ENCODE assay signal across 10 cellular contexts in genomic region chr1:32759997-32760623, GRCh38. TPM values are rescaled to one million over a fixed set of nuclear protein-coding genes. Genes with fewer than 3 reads are reported as not detected.
DNase-seq lines count a peak whose midpoint lies in the region; ATAC-seq and TF ChIP-seq lines count a peak whose summit lies in the region.
"Had no signal": no experiment of that assay in that cellular context is flagged by ENCODE, and none has a peak within 500 bp of the region (broad histone marks: within the 10 kb centered on the region; RNA-seq: fewer than 3 reads in every experiment).

No MANE protein-coding gene starts in this region.

- H3K36me3 ChIP-seq in kidney epithelial cell (ENCODE audit: control insufficient read depth, insufficient read depth, low read length) (no peaks in the 10 kb centered on the region), thymus (ENCODE audit: control insufficient read depth, insufficient read depth) (no peaks in the 10 kb centered on the region)
- H3K36me3 ChIP-seq: thoracic aorta had no signal

- H3K4me1 ChIP-seq in thymus (ENCODE audit: control insufficient read depth, insufficient read depth, low read length) = peaks cover 9% of the 10 kb centered on the region

- TF ChIP-seq CTCF in kidney epithelial cell (IDR thresholded peaks at IDR 0.05; ENCODE audit: insufficient read depth, low read length, poor library complexity, severe bottlenecking) = no peak

- no peak for DNase-seq in activated CD4-positive, alpha-beta T cell treated with anti-CD3 and anti-CD28 coated beads, Interleukin-2, amount 10 ng/mL, durations not matched to agents 24 days and 14 days
- DNase-seq in activated CD4-positive, alpha-beta T cell treated with anti-CD3 and anti-CD28 coated beads, Interleukin-2, amount 50 U/mL, for 4 hours = no peak
- DNase-seq in activated naive CD8-positive, alpha-beta T cell treated with anti-CD3 and anti-CD28 coated beads, Interleukin-2, amount 10 ng/mL, durations not matched to agents 7 days and 5 days = no peak
- DNase-seq in kidney epithelial cell (ENCODE audit: low read depth) (peak; percentile 86), head of caudate nucleus (no peak)
- DNase-seq in stimulated activated naive CD4-positive, alpha-beta T cell (lab: John Stamatoyannopoulos, UW) = no peak
- DNase-seq: activated T-cell treated with anti-CD3 and anti-CD28 coated beads, Interleukin-2, amount 50 U/mL, for 72 hours had no signal

- H3K4me3 ChIP-seq in kidney epithelial cell (ENCODE audit: low read depth, low read length) (no peak overlapping the region), thymus (ENCODE audit: low read length) (no peak overlapping the region)
- H3K4me3 ChIP-seq: thoracic aorta had no signal

- no peak overlapping the region for H3K4me3 Mint-ChIP-seq in activated CD4-positive, alpha-beta T cell treated with anti-CD3 and anti-CD28 coated beads, Interleukin-2, amount 10 ng/mL, durations not matched to agents 24 days and 14 days
- no peak overlapping the region for H3K4me3 Mint-ChIP-seq in activated naive CD8-positive, alpha-beta T cell treated with anti-CD3 and anti-CD28 coated beads, Interleukin-2, amount 10 ng/mL, durations not matched to agents 7 days and 5 days

- H3K27me3 Mint-ChIP-seq in activated CD4-positive, alpha-beta T cell treated with anti-CD3 and anti-CD28 coated beads, Interleukin-2, amount 10 ng/mL, durations not matched to agents 24 days and 14 days = peaks cover 16% of the 10 kb centered on the region
- H3K27me3 Mint-ChIP-seq in activated naive CD8-positive, alpha-beta T cell treated with anti-CD3 and anti-CD28 coated beads, Interleukin-2, amount 10 ng/mL, durations not matched to agents 7 days and 5 days = peaks cover 13% of the 10 kb centered on the region

- intact Hi-C loops in activated CD4-positive, alpha-beta T cell treated with anti-CD3 and anti-CD28 coated beads, Interleukin-2, amount 10 ng/mL, durations not matched to agents 24 days and 14 days (cut with micrococcal nuclease) = no loop called here
- intact Hi-C loops in head of caudate nucleus (cut with DNase I) = no loop called here

- 92% methylated on average over 14 of the region's 14 CpGs for WGBS in thymus

- POLR2A ChIA-PET in activated naive CD8-positive, alpha-beta T cell treated with anti-CD3 and anti-CD28 coated beads, Interleukin-2, amount 10 ng/mL, durations not matched to agents 7 days and 5 days (lab: Charles Lee) = no interaction called here

- H3K27me3 ChIP-seq in kidney epithelial cell (ENCODE audit: control insufficient read depth, insufficient read depth, low read length) = no peaks in the 10 kb centered on the region
- no peaks in the 10 kb centered on the region for H3K27me3 ChIP-seq in thymus (ENCODE audit: control insufficient read depth, insufficient read depth)

- H3K27ac ChIP-seq in thymus (ENCODE audit: low read depth) = peak overlapping the region; percentile 85
- H3K27ac ChIP-seq: thoracic aorta had no signal

- H3K9me3 ChIP-seq in thymus (ENCODE audit: control insufficient read depth) = no peaks in the 10 kb centered on the region
- H3K9me3 ChIP-seq: thoracic aorta had no signal

- no peaks in the 10 kb centered on the region for H3K36me3 Mint-ChIP-seq in activated CD4-positive, alpha-beta T cell treated with anti-CD3 and anti-CD28 coated beads, Interleukin-2, amount 10 ng/mL, durations not matched to agents 24 days and 14 days (ENCODE audit: low read depth)
- no peaks in the 10 kb centered on the region for H3K36me3 Mint-ChIP-seq in activated naive CD8-positive, alpha-beta T cell treated with anti-CD3 and anti-CD28 coated beads, Interleukin-2, amount 10 ng/mL, durations not matched to agents 7 days and 5 days

- ATAC-seq in activated naive CD8-positive, alpha-beta T cell treated with anti-CD3 and anti-CD28 coated beads, Interleukin-2, amount 10 ng/mL, durations not matched to agents 7 days and 5 days (ENCODE audit: low read depth) = peak; percentile 43
- no peak for ATAC-seq in GM18868 (IDR thresholded peaks at IDR 0.05; ENCODE audit: unreplicated experiment)

- peak overlapping the region; percentile 54 for H3K27ac Mint-ChIP-seq in activated CD4-positive, alpha-beta T cell treated with anti-CD3 and anti-CD28 coated beads, Interleukin-2, amount 10 ng/mL, durations not matched to agents 24 days and 14 days
- no peak overlapping the region for H3K27ac Mint-ChIP-seq in activated naive CD8-positive, alpha-beta T cell treated with anti-CD3 and anti-CD28 coated beads, Interleukin-2, amount 10 ng/mL, durations not matched to agents 7 days and 5 days
- H3K27ac Mint-ChIP-seq: activated T-cell treated with anti-CD3 and anti-CD28 coated beads, Interleukin-2, amount 50 U/mL, for 72 hours had no signal

- no peaks in the 10 kb centered on the region for H3K9me3 Mint-ChIP-seq in activated CD4-positive, alpha-beta T cell treated with anti-CD3 and anti-CD28 coated beads, Interleukin-2, amount 10 ng/mL, durations not matched to agents 24 days and 14 days
- no peaks in the 10 kb centered on the region for H3K9me3 Mint-ChIP-seq in activated naive CD8-positive, alpha-beta T cell treated with anti-CD3 and anti-CD28 coated beads, Interleukin-2, amount 10 ng/mL, durations not matched to agents 7 days and 5 days
- H3K9me3 Mint-ChIP-seq: activated T-cell treated with anti-CD3 and anti-CD28 coated beads, Interleukin-2, amount 50 U/mL, for 72 hours had no signal

- H3K4me1 Mint-ChIP-seq in activated CD4-positive, alpha-beta T cell treated with anti-CD3 and anti-CD28 coated beads, Interleukin-2, amount 10 ng/mL, durations not matched to agents 24 days and 14 days = peaks cover 13% of the 10 kb centered on the region
- H3K4me1 Mint-ChIP-seq in activated naive CD8-positive, alpha-beta T cell treated with anti-CD3 and anti-CD28 coated beads, Interleukin-2, amount 10 ng/mL, durations not matched to agents 7 days and 5 days = peaks cover 9% of the 10 kb centered on the region

RNA-seq across cellular contexts. Expression of gene YARS1, which starts 57.0 kb away (rescaled TPM):
- total RNA-seq in activated CD4-positive, alpha-beta T cell treated with anti-CD3 and anti-CD28 coated beads, Interleukin-2, amount 10 ng/mL, durations not matched to agents 24 days and 14 days = 206 and 214 TPM in 2 replicates
- 100 to 1,000 TPM; 180 to 181 TPM for total RNA-seq in activated naive CD8-positive, alpha-beta T cell treated with anti-CD3 and anti-CD28 coated beads, Interleukin-2, amount 10 ng/mL, durations not matched to agents 7 days and 5 days
- total RNA-seq in kidney epithelial cell = 167 and 175 TPM in 2 replicates
- 41.7 TPM for polyA plus RNA-seq in thymus

RNA-seq across cellular contexts. Expression of gene S100PBP, which starts 57.3 kb away (rescaled TPM):
- total RNA-seq in activated CD4-positive, alpha-beta T cell treated with anti-CD3 and anti-CD28 coated beads, Interleukin-2, amount 10 ng/mL, durations not matched to agents 24 days and 14 days = 43.8 and 46.9 TPM in 2 replicates
- 10 to 100 TPM; 75.8 to 78.5 TPM for total RNA-seq in activated naive CD8-positive, alpha-beta T cell treated with anti-CD3 and anti-CD28 coated beads, Interleukin-2, amount 10 ng/mL, durations not matched to agents 7 days and 5 days
- total RNA-seq in kidney epithelial cell = 11.2 and 12.7 TPM in 2 replicates
- polyA plus RNA-seq in thymus = 29.1 TPM

RNA-seq across cellular contexts. Expression of gene SYNC, which starts 57.5 kb away (rescaled TPM):
- not detected in 2 replicates for total RNA-seq in activated CD4-positive, alpha-beta T cell treated with anti-CD3 and anti-CD28 coated beads, Interleukin-2, amount 10 ng/mL, durations not matched to agents 24 days and 14 days
- not detected for total RNA-seq in activated naive CD8-positive, alpha-beta T cell treated with anti-CD3 and anti-CD28 coated beads, Interleukin-2, amount 10 ng/mL, durations not matched to agents 7 days and 5 days
- 2.7 and 3.8 TPM in 2 replicates for total RNA-seq in kidney epithelial cell
- 2.5 TPM for polyA plus RNA-seq in thymus
- total RNA-seq: activated T-cell treated with anti-CD3 and anti-CD28 coated beads, Interleukin-2, amount 50 U/mL, for 72 hours had no signal
